Comparison of ENCODE assay signal across 22 cellular contexts in the genomic region with DNA sequence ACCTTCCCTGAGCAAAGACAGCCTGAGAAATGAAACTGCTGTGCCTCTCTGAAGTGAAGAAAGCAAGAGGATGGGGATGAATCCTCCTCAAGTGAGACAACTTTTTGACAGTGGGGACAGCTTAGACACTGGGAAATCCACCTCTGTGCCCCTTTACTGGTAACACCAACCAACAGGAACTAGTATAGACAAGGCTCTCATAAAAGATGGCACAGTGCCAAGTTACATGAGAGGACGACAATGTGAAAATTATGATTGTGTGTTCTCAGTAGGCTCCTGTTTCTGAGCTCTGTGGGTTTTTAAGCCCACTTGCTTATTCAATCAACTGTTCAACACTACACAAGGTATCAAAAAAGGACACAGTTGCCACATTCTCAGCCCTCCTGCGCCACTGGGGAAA. TPM values are rescaled to one million over a fixed set of nuclear protein-coding genes. Genes with fewer than 3 reads are reported as not detected.
DNase-seq lines count a peak whose midpoint lies in the region; ATAC-seq and TF ChIP-seq lines count a peak whose summit lies in the region.
"Had no signal": no experiment of that assay in that cellular context is flagged by ENCODE, and none has a peak within 500 bp of the region (broad histone marks: within the 10 kb centered on the region; RNA-seq: fewer than 3 reads in every experiment).

No MANE protein-coding gene starts in this region.

- H3K4me3 ChIP-seq in heart right ventricle (no peak overlapping the region), fibroblast of pulmonary artery (replicated peaks; ENCODE audit: low read depth, low read length) (no peak overlapping the region), hepatocyte (no peak overlapping the region), tibial nerve (no peak overlapping the region)
- H3K4me3 ChIP-seq: esophagus squamous epithelium, left lung, neural progenitor cell, transverse colon had no signal

- 62 to 70% methylated on average over 2 of the region's 2 CpGs for WGBS in heart right ventricle, 2 donors
- WGBS in hepatocyte (ENCODE audit: low lambda C conversion rate, missing lambda C conversion rate), result 90% methylated on average over 2 of the region's 2 CpGs
- WGBS in tibial nerve, 2 donors, result 74 to 82% methylated on average over 2 of the region's 2 CpGs

- TF ChIP-seq CTCF in heart right ventricle (IDR thresholded peaks at IDR 0.05) (no peak), fibroblast of pulmonary artery (IDR thresholded peaks at IDR 0.05; ENCODE audit: low read length, missing control alignments) (no peak), HFFc6 (IDR thresholded peaks at IDR 0.05) (no peak), hepatocyte (IDR thresholded peaks at IDR 0.05; ENCODE audit: poor library complexity) (no peak), tibial nerve (IDR thresholded peaks at IDR 0.05) (no peak)

- intact Hi-C loops in heart right ventricle (cut with DNase I), result no loop called here
- intact Hi-C loops in Right ventricle myocardium inferior (cut with DNase I), result no loop called here

- no peaks in the 10 kb centered on the region for H3K27me3 Mint-ChIP-seq in HFFc6 (ENCODE audit: insufficient read depth)
- H3K27me3 Mint-ChIP-seq: activated CD4-positive, alpha-beta T cell treated with anti-CD3 and anti-CD28 coated beads, Interleukin-2, amount 10 ng/mL, durations not matched to agents 24 days and 14 days; activated naive CD8-positive, alpha-beta T cell; CD8-positive, alpha-beta memory T cell had no signal

- no peaks in the 10 kb centered on the region for H3K4me1 Mint-ChIP-seq in HFFc6 (ENCODE audit: low read depth)
- H3K4me1 Mint-ChIP-seq: activated CD4-positive, alpha-beta T cell treated with anti-CD3 and anti-CD28 coated beads, Interleukin-2, amount 10 ng/mL, durations not matched to agents 24 days and 14 days; CD8-positive, alpha-beta memory T cell; neural progenitor cell had no signal

- peak overlapping the region in 6 of 10 donors; percentile 42 to 74 (median 49) for H3K27ac ChIP-seq in heart right ventricle
- H3K27ac ChIP-seq in hepatocyte, result no peak overlapping the region
- H3K27ac ChIP-seq in tibial nerve, result no peak overlapping the region
- H3K27ac ChIP-seq: esophagus squamous epithelium, left lung, neural progenitor cell, transverse colon had no signal

- no peak overlapping the region for H3K4me2 ChIP-seq in hepatocyte
- H3K4me2 ChIP-seq: neural progenitor cell had no signal

- no peaks in the 10 kb centered on the region for H3K9me3 ChIP-seq in heart right ventricle
- H3K9me3 ChIP-seq in hepatocyte (ENCODE audit: low read depth), result no peaks in the 10 kb centered on the region
- H3K9me3 ChIP-seq in tibial nerve, result no peaks in the 10 kb centered on the region
- H3K9me3 ChIP-seq: esophagus squamous epithelium, left lung, transverse colon had no signal

- TF ChIP-seq POLR2A in tibial nerve (IDR thresholded peaks at IDR 0.05), result no peak

- DNase-seq in heart right ventricle, result no peak
- no peak for DNase-seq in Right ventricle myocardium inferior (ENCODE audit: missing footprints)
- DNase-seq in NCI-H1105 treated with DMSO at 0.1 percent for 48 hours (lab: John Stamatoyannopoulos, UW), result peak; percentile 39
- DNase-seq in fibroblast of pulmonary artery (ENCODE audit: low read depth), result peak; percentile 4
- DNase-seq in HFFc6, result no peak
- no peak for DNase-seq in hepatocyte (ENCODE audit: low spot score)
- no peak for DNase-seq in tibial nerve (ENCODE audit: low spot score in 2 of 2)
- DNase-seq: activated CD4-positive, alpha-beta T cell treated with anti-CD3 and anti-CD28 coated beads, Interleukin-2, amount 10 ng/mL, durations not matched to agents 24 days and 14 days; AML-193; CD8-positive, alpha-beta memory T cell; DMS53; effector CD4-positive, alpha-beta T cell; esophagus squamous epithelium; left lung; PC-3; SIG-M5; stimulated activated CD4-positive, alpha-beta T cell treated with anti-CD3 and anti-CD28 coated beads, Interleukin-2, amount 100 ng/mL, for 24 hours; stimulated activated naive CD8-positive, alpha-beta T cell treated with anti-CD3 and anti-CD28 coated beads, Interleukin-15, Interleukin-2, amounts not matched to agents 100 U/mL and 50 U/mL, for 24 hours; transverse colon had no signal

- no peaks in the 10 kb centered on the region for H3K9me2 ChIP-seq in hepatocyte (replicated peaks; ENCODE audit: insufficient read depth)

- H3K4me3 Mint-ChIP-seq in HFFc6, result no peak overlapping the region
- H3K4me3 Mint-ChIP-seq: activated CD4-positive, alpha-beta T cell treated with anti-CD3 and anti-CD28 coated beads, Interleukin-2, amount 10 ng/mL, durations not matched to agents 24 days and 14 days; activated naive CD8-positive, alpha-beta T cell; CD8-positive, alpha-beta memory T cell; neural progenitor cell; T-helper 1 cell treated with Interleukin-12 subunit alpha and Interleukin-12 subunit beta and Interleukin-4 antibody, amounts not matched to agents 30 μg/mL and 1 μg/mL, for 36 hours had no signal

- ATAC-seq in heart right ventricle (peak in 6 of 8 donors; percentile 23 to 53 (median 40)), Right ventricle myocardium inferior (no peak)
- ATAC-seq: left lung; PC-3; stimulated activated naive CD8-positive, alpha-beta T cell treated with anti-CD3 and anti-CD28 coated beads, Interleukin-15, Interleukin-2, amounts not matched to agents 100 U/mL and 50 U/mL, for 24 hours had no signal

- no peak for TF ChIP-seq EP300 in tibial nerve (IDR thresholded peaks at IDR 0.05)

- H3K79me2 ChIP-seq in hepatocyte, result no peaks in the 10 kb centered on the region

- peaks cover 34% of the 10 kb centered on the region for H3K36me3 Mint-ChIP-seq in HFFc6 (ENCODE audit: low read depth)

- peaks cover 0 to 34% (median 15%) of the 10 kb centered on the region in 9 donors for H3K4me1 ChIP-seq in heart right ventricle
- H3K4me1 ChIP-seq in hepatocyte (ENCODE audit: insufficient read depth), result peaks cover 4% of the 10 kb centered on the region
- H3K4me1 ChIP-seq in tibial nerve, result no peaks in the 10 kb centered on the region
- H3K4me1 ChIP-seq: esophagus squamous epithelium, left lung, neural progenitor cell, transverse colon had no signal

- H4K20me1 ChIP-seq in hepatocyte (ENCODE audit: insufficient read depth, poor library complexity, severe bottlenecking), result no peaks in the 10 kb centered on the region

- H3K27me3 ChIP-seq in heart right ventricle, result no peaks in the 10 kb centered on the region
- no peaks in the 10 kb centered on the region for H3K27me3 ChIP-seq in hepatocyte
- no peaks in the 10 kb centered on the region for H3K27me3 ChIP-seq in tibial nerve
- H3K27me3 ChIP-seq: esophagus squamous epithelium, left lung, neural progenitor cell, transverse colon had no signal

- no peaks in the 10 kb centered on the region for H3K9me3 Mint-ChIP-seq in HFFc6
- H3K9me3 Mint-ChIP-seq: activated CD4-positive, alpha-beta T cell treated with anti-CD3 and anti-CD28 coated beads, Interleukin-2, amount 10 ng/mL, durations not matched to agents 24 days and 14 days; CD8-positive, alpha-beta memory T cell; neural progenitor cell; T-helper 1 cell treated with Interleukin-12 subunit alpha and Interleukin-12 subunit beta and Interleukin-4 antibody, amounts not matched to agents 30 μg/mL and 1 μg/mL, for 36 hours had no signal

- no peak overlapping the region for H2AFZ ChIP-seq in hepatocyte
- H2AFZ ChIP-seq: neural progenitor cell had no signal

- no peak overlapping the region for H3K27ac Mint-ChIP-seq in HFFc6
- H3K27ac Mint-ChIP-seq: activated CD4-positive, alpha-beta T cell treated with anti-CD3 and anti-CD28 coated beads, Interleukin-2, amount 10 ng/mL, durations not matched to agents 24 days and 14 days; activated naive CD8-positive, alpha-beta T cell; T-helper 1 cell treated with Interleukin-12 subunit alpha and Interleukin-12 subunit beta and Interleukin-4 antibody, amounts not matched to agents 30 μg/mL and 1 μg/mL, for 36 hours had no signal

- H3K36me3 ChIP-seq in heart right ventricle (peaks cover 0 to 99% (median 28%) of the 10 kb centered on the region in 9 donors), hepatocyte (replicated peaks; ENCODE audit: insufficient read depth, low read depth) (peaks cover 3% of the 10 kb centered on the region), tibial nerve (peaks cover 7 to 98% (median 18%) of the 10 kb centered on the region in 3 donors)

RNA-seq across cellular contexts. Expression of gene LYRM2, which starts 41.6 kb away (rescaled TPM):
- total RNA-seq in heart right ventricle (10 to 100 TPM; 36.2 to 58.2 (median 46.9) TPM), Right ventricle myocardium inferior (33.2 TPM), hepatocyte (38.5 and 48.6 TPM in 2 replicates), tibial nerve (10 to 100 TPM; 12.0 to 20.1 (median 13.6) TPM)
- polyA plus RNA-seq in heart right ventricle (10 to 100 TPM; 10.9 to 16.4 TPM), hepatocyte (66.0 and 66.3 TPM in 2 replicates)
- total RNA-seq in HFFc6 (2021; fragmentation: NEBNext Ultra II Directional; extraction: Animal tissue kit (Norgen Biotek cat#: 25700)), result 10 to 100 TPM; 39.9 to 48.4 (median 44.9) TPM

Comparison
In these comparisons a context has a peak if more than half of its experiments do, and no peak if none do; other contexts are left out.
1. DNase-seq: peak in NCI-H1105 treated with DMSO at 0.1 percent for 48 hours (single experiment) and fibroblast of pulmonary artery (single experiment); none in heart right ventricle (0 of 2), Right ventricle myocardium inferior (single experiment), HFFc6 (single experiment), hepatocyte (single experiment) and tibial nerve (0 of 2).
2. H3K27ac ChIP-seq: peak in heart right ventricle (6 of 10); none in hepatocyte (single experiment) and tibial nerve (0 of 4).